In genomic region chr21:30257773-30258172, GRCh38 we compare ENCODE assay signal across 12 cellular contexts. TPM values are rescaled to one million over a fixed set of nuclear protein-coding genes. Genes with fewer than 3 reads are reported as not detected.
DNase-seq lines count a peak whose midpoint lies in the region; ATAC-seq and TF ChIP-seq lines count a peak whose summit lies in the region.
"Had no signal": no experiment of that assay in that cellular context is flagged by ENCODE, and none has a peak within 500 bp of the region (broad histone marks: within the 10 kb centered on the region; RNA-seq: fewer than 3 reads in every experiment).

No MANE protein-coding gene starts in this region.

- H3K9ac ChIP-seq in neural progenitor cell = no peak overlapping the region

- peak overlapping the region; percentile 19 for H2AFZ ChIP-seq in neural progenitor cell (replicated peaks)

- no peak overlapping the region for H3K4me2 ChIP-seq in neural progenitor cell

- no peaks in the 10 kb centered on the region for H3K4me1 Mint-ChIP-seq in neural progenitor cell

- H3K4me1 ChIP-seq in neural progenitor cell = no peaks in the 10 kb centered on the region
- H3K4me1 ChIP-seq: gastrocnemius medialis, thyroid gland had no signal

- TF ChIP-seq CTCF in choroid plexus epithelial cell (conservative IDR thresholded peaks at IDR 0.05; ENCODE audit: low read depth, low read length) (peak; percentile 74), neural progenitor cell (IDR thresholded peaks at IDR 0.05) (peak; percentile 61)

- H3K9me3 ChIP-seq in neural progenitor cell (ENCODE audit: low read depth) = no peaks in the 10 kb centered on the region
- H3K9me3 ChIP-seq: gastrocnemius medialis, thyroid gland had no signal

- H3K27ac Mint-ChIP-seq in neural progenitor cell = no peak overlapping the region

- H3K27me3 ChIP-seq in H7 (ENCODE audit: control insufficient read depth, insufficient read depth, low read length) = no peaks in the 10 kb centered on the region
- H3K27me3 ChIP-seq in neural progenitor cell = no peaks in the 10 kb centered on the region
- H3K27me3 ChIP-seq: gastrocnemius medialis, thyroid gland had no signal

- H3F3A ChIP-seq in neural progenitor cell (ENCODE audit: low read depth) = no peaks in the 10 kb centered on the region

- H3K27ac ChIP-seq in neural progenitor cell = no peak overlapping the region
- H3K27ac ChIP-seq: gastrocnemius medialis, thyroid gland had no signal

- H3K36me3 ChIP-seq in H7 (replicated peaks; ENCODE audit: control insufficient read depth, insufficient read depth, low read length) (no peaks in the 10 kb centered on the region), neural progenitor cell (no peaks in the 10 kb centered on the region)
- H3K36me3 ChIP-seq: gastrocnemius medialis, thyroid gland had no signal

- H3K27me3 Mint-ChIP-seq in neural progenitor cell (ENCODE audit: insufficient read depth, low read depth) = peaks cover 2% of the 10 kb centered on the region

- DNase-seq in H7 (peak; percentile 24), NCI-H82 (lab: John Stamatoyannopoulos, UW) (peak; percentile 71), choroid plexus epithelial cell (ENCODE audit: low read depth) (peak; percentile 81), neural progenitor cell (ENCODE audit: low spot score) (peak; percentile 75), NCI-H2171 (lab: John Stamatoyannopoulos, UW) (no peak), NCI-H1436 (lab: John Stamatoyannopoulos, UW) (no peak)
- DNase-seq in stimulated activated CD4-positive, alpha-beta T cell treated with anti-CD3 and anti-CD28 coated beads, Interleukin-4, amount 100 ng/mL, for 1 hour = no peak
- DNase-seq: gastrocnemius medialis, Right ventricle myocardium superior had no signal

- ATAC-seq in GM19463 (IDR thresholded peaks at IDR 0.05; ENCODE audit: unreplicated experiment) = no peak
- ATAC-seq: gastrocnemius medialis, sciatic nerve had no signal

- no peaks in the 10 kb centered on the region for H3K36me3 Mint-ChIP-seq in neural progenitor cell

- H3K4me3 ChIP-seq in H7 (ENCODE audit: insufficient read depth, low read depth, low read length) = no peak overlapping the region
- no peak overlapping the region for H3K4me3 ChIP-seq in choroid plexus epithelial cell (ENCODE audit: low read depth, low read length)
- no peak overlapping the region for H3K4me3 ChIP-seq in neural progenitor cell
- H3K4me3 ChIP-seq: gastrocnemius medialis, thyroid gland had no signal

- H3K9me3 Mint-ChIP-seq in neural progenitor cell = no peaks in the 10 kb centered on the region

- H3K4me3 Mint-ChIP-seq in neural progenitor cell = no peak overlapping the region

- no peaks in the 10 kb centered on the region for H3K79me2 ChIP-seq in neural progenitor cell (ENCODE audit: low read depth)

- H4K20me1 ChIP-seq in neural progenitor cell (ENCODE audit: low read depth) = no peaks in the 10 kb centered on the region

RNA-seq across cellular contexts. Expression of gene KRTAP24-1, which starts 25.0 kb away (rescaled TPM):
- total RNA-seq in H7 (2014; rRNA removed; shearing (Covaris generic)) = not detected in 2 replicates
- not detected in 2 replicates for total RNA-seq in neural progenitor cell (ENCODE audit: low replicate concordance)
- total RNA-seq: gastrocnemius medialis, Right ventricle myocardium superior, sciatic nerve, thyroid gland had no signal

RNA-seq across cellular contexts. Expression of gene KRTAP25-1, which starts 31.5 kb away (rescaled TPM):
- total RNA-seq in H7 (2014; rRNA removed; shearing (Covaris generic)) = not detected in 2 replicates
- total RNA-seq in neural progenitor cell (ENCODE audit: low replicate concordance) = not detected in 2 replicates
- total RNA-seq: gastrocnemius medialis, Right ventricle myocardium superior, sciatic nerve, thyroid gland had no signal

RNA-seq across cellular contexts. Expression of gene CLDN8, which starts 41.9 kb away (rescaled TPM):
- total RNA-seq in H7 (2014; rRNA removed; shearing (Covaris generic)) = not detected in 2 replicates
- total RNA-seq in neural progenitor cell (ENCODE audit: low replicate concordance) = not detected in 2 replicates
- total RNA-seq: Right ventricle myocardium superior, sciatic nerve had no signal

Comparison
In these comparisons a context has a peak if more than half of its experiments do, and no peak if none do; other contexts are left out.
1. DNase-seq: peak in H7 (single experiment), NCI-H82 (single experiment), choroid plexus epithelial cell (single experiment) and neural progenitor cell (single experiment); none in NCI-H2171 (single experiment), NCI-H1436 (single experiment) and stimulated activated CD4-positive, alpha-beta T cell treated with anti-CD3 and anti-CD28 coated beads, Interleukin-4, amount 100 ng/mL, for 1 hour (single experiment).